28 cellular contexts compared by ENCODE assay signal in genomic region chr1:113800487-113800886, GRCh38. TPM values are rescaled to one million over a fixed set of nuclear protein-coding genes. Genes with fewer than 3 reads are reported as not detected.
DNase-seq lines count a peak whose midpoint lies in the region; ATAC-seq, FAIRE-seq and TF ChIP-seq lines count a peak whose summit lies in the region.
"Had no signal": no experiment of that assay in that cellular context is flagged by ENCODE, and none has a peak within 500 bp of the region (broad histone marks: within the 10 kb centered on the region; RNA-seq: fewer than 3 reads in every experiment).

No MANE protein-coding gene starts in this region.

- no peak for TF ChIP-seq CTCF in activated CD8-positive, alpha-beta T cell treated with anti-CD3 and anti-CD28 coated beads for 36 hours (IDR thresholded peaks at IDR 0.05)
- TF ChIP-seq CTCF in pancreas (IDR thresholded peaks at IDR 0.05): no peak

- intact Hi-C loops in activated CD8-positive, alpha-beta T cell treated with anti-CD3 and anti-CD28 coated beads for 36 hours (cut with micrococcal nuclease): no loop called here
- intact Hi-C loops in pancreas (cut with DNase I): no loop called here

- peaks cover 27% of the 10 kb centered on the region for H3K36me3 Mint-ChIP-seq in activated CD8-positive, alpha-beta T cell treated with anti-CD3 and anti-CD28 coated beads for 36 hours (ENCODE audit: low read depth)
- H3K36me3 Mint-ChIP-seq in activated CD8-positive, alpha-beta T cell treated with anti-CD3 and anti-CD28 coated beads, Interleukin-2, amount 10 ng/mL, durations not matched to agents 7 days and 5 days (ENCODE audit: low read depth): peaks cover 49% of the 10 kb centered on the region
- H3K36me3 Mint-ChIP-seq in central memory CD8-positive, alpha-beta T cell (ENCODE audit: insufficient read depth): peaks cover 25% of the 10 kb centered on the region
- peaks cover 39% of the 10 kb centered on the region for H3K36me3 Mint-ChIP-seq in stimulated activated effector memory CD8-positive, alpha-beta T cell treated with anti-CD3 and anti-CD28 coated beads, Interleukin-12 subunit alpha, Interleukin-12 subunit beta, amount 100 ng/mL, for 72 hours

- H3K27ac ChIP-seq in pancreas: no peak overlapping the region
- H3K27ac ChIP-seq: 22Rv1, BLaER1, HL-60, RWPE1, SK-N-MC had no signal

- POLR2A ChIA-PET in activated CD8-positive, alpha-beta T cell treated with anti-CD3 and anti-CD28 coated beads for 36 hours (lab: Charles Lee): interaction anchor here (0.7 to 1.8 kb wide), 2 partner anchors 17 to 164 kb away, joined by 3 to 7 read pairs; no protein-coding TSS in a partner anchor
- POLR2A ChIA-PET in activated CD8-positive, alpha-beta T cell treated with anti-CD3 and anti-CD28 coated beads, Interleukin-2, amount 10 ng/mL, durations not matched to agents 7 days and 5 days (lab: Charles Lee): no interaction called here

- no peak for DNase-seq in activated CD8-positive, alpha-beta T cell treated with anti-CD3 and anti-CD28 coated beads for 36 hours
- no peak for DNase-seq in activated CD8-positive, alpha-beta T cell treated with anti-CD3 and anti-CD28 coated beads, Interleukin-2, amount 10 ng/mL, durations not matched to agents 7 days and 5 days
- DNase-seq in H54 (ENCODE audit: insufficient read length, low spot score): no peak
- no peak for DNase-seq in central memory CD8-positive, alpha-beta T cell (ENCODE audit: low spot score in 2 of 2)
- DNase-seq in stimulated activated effector memory CD8-positive, alpha-beta T cell treated with anti-CD3 and anti-CD28 coated beads, Interleukin-12 subunit alpha, Interleukin-12 subunit beta, amount 100 ng/mL, for 72 hours (ENCODE audit: low spot score in 2 of 2): no peak
- DNase-seq in pancreas: no peak
- no peak for DNase-seq in activated CD4-positive, alpha-beta T cell treated with anti-CD3 and anti-CD28 coated beads, Interleukin-2, amount 50 U/mL, for 4 hours
- DNase-seq: ACHN; Calu3; CD8-positive, alpha-beta memory T cell; DMS53; EL; GF-D8; H9; NCI-H1092; NCI-H1436; NCI-H1930; NCI-H510A; NK-92 treated with Interleukin-12 subunit alpha and Interleukin-12 subunit beta, amount 100 ng/mL, for 24 hours; SHP77 treated with DMSO at 0.1 percent for 48 hours had no signal

- H3K4me1 Mint-ChIP-seq in activated CD8-positive, alpha-beta T cell treated with anti-CD3 and anti-CD28 coated beads for 36 hours (ENCODE audit: low read depth): peaks cover 76% of the 10 kb centered on the region
- peaks cover 45% of the 10 kb centered on the region for H3K4me1 Mint-ChIP-seq in activated CD8-positive, alpha-beta T cell treated with anti-CD3 and anti-CD28 coated beads, Interleukin-2, amount 10 ng/mL, durations not matched to agents 7 days and 5 days (ENCODE audit: low read depth)
- H3K4me1 Mint-ChIP-seq in central memory CD8-positive, alpha-beta T cell: peaks cover 48% of the 10 kb centered on the region
- peaks cover 57% of the 10 kb centered on the region for H3K4me1 Mint-ChIP-seq in stimulated activated effector memory CD8-positive, alpha-beta T cell treated with anti-CD3 and anti-CD28 coated beads, Interleukin-12 subunit alpha, Interleukin-12 subunit beta, amount 100 ng/mL, for 72 hours

- H3K36me3 ChIP-seq in pancreas: peaks cover 0 to 9% (median 0%) of the 10 kb centered on the region in 3 donors

- H3K27ac Mint-ChIP-seq in activated CD8-positive, alpha-beta T cell treated with anti-CD3 and anti-CD28 coated beads for 36 hours: peak overlapping the region; percentile 42
- H3K27ac Mint-ChIP-seq in activated CD8-positive, alpha-beta T cell treated with anti-CD3 and anti-CD28 coated beads, Interleukin-2, amount 10 ng/mL, durations not matched to agents 7 days and 5 days: no peak overlapping the region
- peak overlapping the region; percentile 46 for H3K27ac Mint-ChIP-seq in central memory CD8-positive, alpha-beta T cell (ENCODE audit: low read depth)
- H3K27ac Mint-ChIP-seq in stimulated activated effector memory CD8-positive, alpha-beta T cell treated with anti-CD3 and anti-CD28 coated beads, Interleukin-12 subunit alpha, Interleukin-12 subunit beta, amount 100 ng/mL, for 72 hours: no peak overlapping the region

- H3K4me1 ChIP-seq in pancreas: peaks cover 23 to 57% (median 45%) of the 10 kb centered on the region in 3 donors
- H3K4me1 ChIP-seq: BLaER1 had no signal

- no peaks in the 10 kb centered on the region for H3K9me3 ChIP-seq in pancreas

- H3K9me3 Mint-ChIP-seq in activated CD8-positive, alpha-beta T cell treated with anti-CD3 and anti-CD28 coated beads for 36 hours: no peaks in the 10 kb centered on the region
- H3K9me3 Mint-ChIP-seq in activated CD8-positive, alpha-beta T cell treated with anti-CD3 and anti-CD28 coated beads, Interleukin-2, amount 10 ng/mL, durations not matched to agents 7 days and 5 days (ENCODE audit: insufficient read depth): peaks cover 4% of the 10 kb centered on the region
- no peaks in the 10 kb centered on the region for H3K9me3 Mint-ChIP-seq in central memory CD8-positive, alpha-beta T cell
- H3K9me3 Mint-ChIP-seq in stimulated activated effector memory CD8-positive, alpha-beta T cell treated with anti-CD3 and anti-CD28 coated beads, Interleukin-12 subunit alpha, Interleukin-12 subunit beta, amount 100 ng/mL, for 72 hours: no peaks in the 10 kb centered on the region
- H3K9me3 Mint-ChIP-seq: CD8-positive, alpha-beta memory T cell; H9 had no signal

- peak; percentile 36 for FAIRE-seq in H54 (lab: Jason Lieb, UNC)
- no peak for FAIRE-seq in pancreas (lab: Jason Lieb, UNC)
- FAIRE-seq: HepG2, K562 had no signal

- CTCF ChIA-PET in activated CD8-positive, alpha-beta T cell treated with anti-CD3 and anti-CD28 coated beads for 36 hours (lab: Charles Lee): interaction anchor here (1.3 kb wide), 1 partner anchor 11 kb away, joined by 3 read pairs; no protein-coding TSS in a partner anchor
- CTCF ChIA-PET in activated CD8-positive, alpha-beta T cell treated with anti-CD3 and anti-CD28 coated beads, Interleukin-2, amount 10 ng/mL, durations not matched to agents 7 days and 5 days (lab: Charles Lee): interaction anchor here (2.1 kb wide), 1 partner anchor 12 kb away, joined by 7 read pairs; no protein-coding TSS in a partner anchor

- ATAC-seq in activated CD8-positive, alpha-beta T cell treated with anti-CD3 and anti-CD28 coated beads for 36 hours: no peak
- ATAC-seq in activated CD8-positive, alpha-beta T cell treated with anti-CD3 and anti-CD28 coated beads, Interleukin-2, amount 10 ng/mL, durations not matched to agents 7 days and 5 days: no peak
- ATAC-seq in central memory CD8-positive, alpha-beta T cell (replicated peaks; ENCODE audit: extremely low read depth, poor library complexity, severe bottlenecking): no peak
- ATAC-seq in stimulated activated effector memory CD8-positive, alpha-beta T cell treated with anti-CD3 and anti-CD28 coated beads, Interleukin-12 subunit alpha, Interleukin-12 subunit beta, amount 100 ng/mL, for 72 hours: no peak
- ATAC-seq in pancreas (no peak), GM18498 (IDR thresholded peaks at IDR 0.05; ENCODE audit: unreplicated experiment) (no peak)
- ATAC-seq: HepG2, K562 had no signal

- H3K4me3 ChIP-seq in pancreas: no peak overlapping the region
- H3K4me3 ChIP-seq: BLaER1, K562, SK-N-MC had no signal

- no peak for TF ChIP-seq POLR2A in H54 (IDR thresholded peaks at IDR 0.05; ENCODE audit: low read depth, low read length)

- no peaks in the 10 kb centered on the region for H3K27me3 ChIP-seq in pancreas
- H3K27me3 ChIP-seq: BLaER1 had no signal

- H3K4me3 Mint-ChIP-seq in activated CD8-positive, alpha-beta T cell treated with anti-CD3 and anti-CD28 coated beads for 36 hours: no peak overlapping the region
- H3K4me3 Mint-ChIP-seq in activated CD8-positive, alpha-beta T cell treated with anti-CD3 and anti-CD28 coated beads, Interleukin-2, amount 10 ng/mL, durations not matched to agents 7 days and 5 days: no peak overlapping the region
- H3K4me3 Mint-ChIP-seq in central memory CD8-positive, alpha-beta T cell: no peak overlapping the region
- peak overlapping the region; percentile 11 for H3K4me3 Mint-ChIP-seq in stimulated activated effector memory CD8-positive, alpha-beta T cell treated with anti-CD3 and anti-CD28 coated beads, Interleukin-12 subunit alpha, Interleukin-12 subunit beta, amount 100 ng/mL, for 72 hours
- H3K4me3 Mint-ChIP-seq: H9 had no signal

- WGBS in pancreas, 2 donors: 64 to 66% methylated on average over 3 of the region's 3 CpGs

- H3K27me3 Mint-ChIP-seq in activated CD8-positive, alpha-beta T cell treated with anti-CD3 and anti-CD28 coated beads for 36 hours: no peaks in the 10 kb centered on the region
- no peaks in the 10 kb centered on the region for H3K27me3 Mint-ChIP-seq in activated CD8-positive, alpha-beta T cell treated with anti-CD3 and anti-CD28 coated beads, Interleukin-2, amount 10 ng/mL, durations not matched to agents 7 days and 5 days (ENCODE audit: low read depth)
- no peaks in the 10 kb centered on the region for H3K27me3 Mint-ChIP-seq in central memory CD8-positive, alpha-beta T cell
- H3K27me3 Mint-ChIP-seq: CD8-positive, alpha-beta memory T cell had no signal

RNA-seq across cellular contexts. Expression of gene RSBN1, which starts 11.8 kb away (rescaled TPM):
- total RNA-seq in activated CD8-positive, alpha-beta T cell treated with anti-CD3 and anti-CD28 coated beads for 36 hours: 10 to 100 TPM; 25.6 to 28.3 TPM
- total RNA-seq in activated CD8-positive, alpha-beta T cell treated with anti-CD3 and anti-CD28 coated beads, Interleukin-2, amount 10 ng/mL, durations not matched to agents 7 days and 5 days: 10 to 100 TPM; 27.3 to 29.9 TPM
- total RNA-seq in pancreas: 10 to 100 TPM in 5 of 6 donors, 1 to 10 TPM in 1; 9.6 to 13.6 (median 10.5) TPM
- 1 to 10 TPM; 3.5 to 5.6 TPM for polyA plus RNA-seq in pancreas

RNA-seq across cellular contexts. Expression of gene PHTF1, which starts 41.2 kb away (rescaled TPM):
- total RNA-seq in activated CD8-positive, alpha-beta T cell treated with anti-CD3 and anti-CD28 coated beads for 36 hours: 10 to 100 TPM; 13.1 to 14.4 TPM
- 10 to 100 TPM; 24.8 to 25.2 TPM for total RNA-seq in activated CD8-positive, alpha-beta T cell treated with anti-CD3 and anti-CD28 coated beads, Interleukin-2, amount 10 ng/mL, durations not matched to agents 7 days and 5 days
- total RNA-seq in pancreas: 10 to 100 TPM in 2 of 6 donors, 1 to 10 TPM in 4; 4.6 to 12.9 (median 6.8) TPM
- polyA plus RNA-seq in pancreas: 1 to 10 TPM; 5.3 to 7.0 TPM

Comparison
In these comparisons a context has a peak if more than half of its experiments do, and no peak if none do; other contexts are left out.
1. H3K27ac Mint-ChIP-seq: peak in activated CD8-positive, alpha-beta T cell treated with anti-CD3 and anti-CD28 coated beads for 36 hours (single experiment) and central memory CD8-positive, alpha-beta T cell (single experiment); none in activated CD8-positive, alpha-beta T cell treated with anti-CD3 and anti-CD28 coated beads, Interleukin-2, amount 10 ng/mL, durations not matched to agents 7 days and 5 days (single experiment) and stimulated activated effector memory CD8-positive, alpha-beta T cell treated with anti-CD3 and anti-CD28 coated beads, Interleukin-12 subunit alpha, Interleukin-12 subunit beta, amount 100 ng/mL, for 72 hours (single experiment).